ENCODE assay signal across 32 cellular contexts in genomic region chr1:231939118-231939517, GRCh38.
A peak's percentile ranks its signal among the peaks of the same experiment; 100 is the strongest.
DNase-seq lines count a peak whose midpoint lies in the region; ATAC-seq, FAIRE-seq and TF ChIP-seq lines count a peak whose summit lies in the region.
"Had no signal": no experiment of that assay in that cellular context is flagged by ENCODE, and none has a peak within 500 bp of the region (broad histone marks: within the 10 kb centered on the region; RNA-seq: fewer than 3 reads in every experiment).

No MANE protein-coding gene starts in this region.

- H3K9me2 ChIP-seq in OCI-LY7 (ENCODE audit: insufficient read depth, low read length) = no peaks in the 10 kb centered on the region

- H3K4me2 ChIP-seq in HepG2 (ENCODE audit: low read depth, low read length) (no peak overlapping the region), OCI-LY7 (ENCODE audit: low read length) (no peak overlapping the region)
- H3K4me2 ChIP-seq: A549, BLaER1 had no signal

- no peak for FAIRE-seq in HepG2 (lab: Jason Lieb, UNC)
- peak; percentile 74 for FAIRE-seq in D721Med (lab: Jason Lieb, UNC)
- FAIRE-seq: A204.1, A549 had no signal

- H3K36me3 ChIP-seq in HepG2 (replicated peaks in 1 of 2; ENCODE audit: control insufficient read depth in 1 of 2, insufficient read depth in 2 of 2, low read length in 2 of 2) (no peaks in the 10 kb centered on the region; a peak in 1 of 5 replicates), right lobe of liver (no peaks in the 10 kb centered on the region), HEK293 (ENCODE audit: control insufficient read depth in 2 of 2, insufficient read depth in 1 of 2, low read length in 2 of 2) (no peaks in the 10 kb centered on the region), tibial artery (no peaks in the 10 kb centered on the region), OCI-LY7 (ENCODE audit: insufficient read depth, low read length) (no peaks in the 10 kb centered on the region)
- H3K36me3 ChIP-seq: BE2C, BLaER1 had no signal

- H2AFZ ChIP-seq in HepG2 (ENCODE audit: low read length) (no peak overlapping the region), OCI-LY7 (ENCODE audit: low read length) (no peak overlapping the region)

- TF ChIP-seq CTCF in HepG2 (CRISPR knock-in tag; IDR thresholded peaks at IDR 0.05) (no peak), right lobe of liver (IDR thresholded peaks at IDR 0.05) (no peak), D721Med (IDR thresholded peaks at IDR 0.05; ENCODE audit: insufficient read depth, missing control alignments) (no peak), HEK293 (tag by site-specific recombination; IDR thresholded peaks at IDR 0.05) (no peak), tibial artery (IDR thresholded peaks at IDR 0.05) (no peak), OCI-LY7 (conservative IDR thresholded peaks at IDR 0.05; ENCODE audit: low read length) (no peak)

- TF ChIP-seq POLR2A in HepG2 (IDR thresholded peaks at IDR 0.05; ENCODE audit: insufficient read depth in 1 of 2, low read depth in 2 of 2, low read length in 2 of 2) (no peak), right lobe of liver (IDR thresholded peaks at IDR 0.05) (no peak)

- H3K4me1 ChIP-seq in HepG2 (ENCODE audit: insufficient read depth, low read length) (peaks cover 33% of the 10 kb centered on the region), right lobe of liver (no peaks in the 10 kb centered on the region), HEK293 (ENCODE audit: control insufficient read depth, insufficient read depth, low read length) (peaks cover 45% of the 10 kb centered on the region), tibial artery (no peaks in the 10 kb centered on the region), OCI-LY7 (ENCODE audit: insufficient read depth, low read length, poor library complexity, severe bottlenecking) (no peaks in the 10 kb centered on the region)
- H3K4me1 ChIP-seq: A549 had no signal

- no TSS peak for BruUV-seq in HepG2 (replicated peaks; lab: Mats Ljungman, UMichigan)
- no TSS peak for BruUV-seq in OCI-LY7 (replicated peaks; lab: Mats Ljungman, UMichigan)

- H4K20me1 ChIP-seq in HepG2 (ENCODE audit: insufficient read depth, low read length) (no peaks in the 10 kb centered on the region; the same call in 1 of the 2 replicates), OCI-LY7 (ENCODE audit: insufficient read depth, low read length) (no peaks in the 10 kb centered on the region)
- H4K20me1 ChIP-seq: BLaER1 had no signal

- CTCF ChIA-PET in HepG2 (lab: Yijun Ruan, JAX; ENCODE audit: low intra/inter-chr PET ratio, low total read pairs) = no interaction called here
- CTCF ChIA-PET in HEK293 (lab: Yijun Ruan, JAX) = interaction anchor here (0.6 to 1.1 kb wide), 2 partner anchors 13 to 35 kb away, joined by 3 to 5 read pairs; no protein-coding TSS in a partner anchor
- CTCF ChIA-PET in OCI-LY7 (lab: Charles Lee; ENCODE audit: unreplicated experiment) = no interaction called here

- H3K79me2 ChIP-seq in HepG2 (ENCODE audit: insufficient read depth, low read length) (no peaks in the 10 kb centered on the region), OCI-LY7 (ENCODE audit: insufficient read depth, low read depth, low read length) (no peaks in the 10 kb centered on the region)

- H3K27ac ChIP-seq in HepG2 (ENCODE audit: extremely low read length, insufficient read depth, low read length) (no peak overlapping the region), right lobe of liver (no peak overlapping the region), HEK293 (ENCODE audit: extremely low read depth, low read depth, low read length) (no peak overlapping the region), tibial artery (no peak overlapping the region), OCI-LY7 (ENCODE audit: low read depth, low read length, poor library complexity, severe bottlenecking) (no peak overlapping the region)
- H3K27ac ChIP-seq: 22Rv1, A549, BLaER1, C4-2B had no signal

- DNase-seq in HepG2 (ENCODE audit: low spot score) (no peak), right lobe of liver (no peak), D721Med (ENCODE audit: insufficient read length, low spot score) (no peak), tibial artery (no peak), OCI-LY7 (ENCODE audit: low spot score) (no peak)
- DNase-seq: 8988T; ACHN; AML-193; BE2C; C1 segment of cervical spinal cord; Caco-2; Calu3; CD4-positive, alpha-beta memory T cell; CD4-positive, alpha-beta T cell; CD4-positive, CD25-positive, alpha-beta regulatory T cell; CD8-positive, alpha-beta memory T cell; CD8-positive, alpha-beta T cell; COR-L47; DMS 273 treated with DMSO at 0.1 percent for 48 hours; DMS153; DMS53; DMS79; DMS79 treated with DMSO at 0.1 percent for 48 hours; DND-41; EL had no signal

- H3K4me3 ChIP-seq in HepG2 (replicated peaks in 1 of 3; ENCODE audit: insufficient read depth in 1 of 3, low read depth in 2 of 3, low read length in 3 of 3) (no peak overlapping the region), right lobe of liver (no peak overlapping the region), HEK293 (ENCODE audit: low read depth, low read length) (no peak overlapping the region), tibial artery (no peak overlapping the region), OCI-LY7 (ENCODE audit: low read depth, low read length, poor library complexity, severe bottlenecking) (no peak overlapping the region)
- H3K4me3 ChIP-seq: A549; BLaER1; BLaER1 treated with 17β-estradiol and CSF1 and Interleukin-3, amounts not matched to agents 10 nM and 100 nM had no signal

- intact Hi-C loops in HepG2 (cut with micrococcal nuclease; ENCODE audit: unreplicated experiment) = no loop called here
- intact Hi-C loops in right lobe of liver (cut with DNase I) = no loop called here
- intact Hi-C loops in tibial artery (cut with DNase I; ENCODE audit: low total_unique reads) = no loop called here
- intact Hi-C loops in OCI-LY7 (cut with micrococcal nuclease; ENCODE audit: unreplicated experiment) = no loop called here

- 85% methylated on average over 4 of the region's 4 CpGs for WGBS in HepG2 (ENCODE audit: low lambda C conversion rate)
- 60% methylated on average over 4 of the region's 4 CpGs for WGBS in right lobe of liver (ENCODE audit: insufficient coverage, low coverage, low lambda C conversion rate, missing lambda C conversion rate)

- H3K9me3 ChIP-seq in HepG2 (ENCODE audit: low read length) (no peaks in the 10 kb centered on the region), right lobe of liver (no peaks in the 10 kb centered on the region), HEK293 (ENCODE audit: control insufficient read depth, insufficient read depth, low read depth, low read length) (no peaks in the 10 kb centered on the region), tibial artery (no peaks in the 10 kb centered on the region), OCI-LY7 (ENCODE audit: low read length) (no peaks in the 10 kb centered on the region)
- H3K9me3 ChIP-seq: A549, BE2C, BLaER1, Caco-2 had no signal

- H3K27me3 ChIP-seq in HepG2 (ENCODE audit: control insufficient read depth in 1 of 2, insufficient read depth in 2 of 2, low read length in 2 of 2) (no peaks in the 10 kb centered on the region), right lobe of liver (no peaks in the 10 kb centered on the region), tibial artery (no peaks in the 10 kb centered on the region)
- H3K27me3 ChIP-seq: BE2C; BLaER1; BLaER1 treated with 17β-estradiol and CSF1 and Interleukin-3, amounts not matched to agents 10 nM and 100 nM had no signal

- ATAC-seq in HepG2 = no peak
- ATAC-seq in right lobe of liver = no peak
- ATAC-seq: A549; CD8-positive, alpha-beta T cell had no signal

- POLR2A ChIA-PET in HepG2 (lab: Yijun Ruan, JAX) (no interaction called here), HEK293 (lab: Yijun Ruan, JAX) (no interaction called here), OCI-LY7 (lab: Charles Lee) (interaction anchor here (1.2 kb wide), 1 partner anchor 16 kb away, joined by 3 read pairs; no protein-coding TSS in a partner anchor)

- in situ Hi-C loops in HepG2 (cut with HindIII; ENCODE audit: extremely low pct_ligation_motif_present, low pct_unique_long_range_greater_than_20kb) = no loop called here

- TF ChIP-seq EP300 in HepG2 (IDR thresholded peaks at IDR 0.05; ENCODE audit: low read depth in 2 of 2, low read length in 2 of 2) = no peak
- TF ChIP-seq EP300 in HepG2 (CRISPR knock-in tag; IDR thresholded peaks at IDR 0.05; ENCODE audit: borderline replicate concordance) = no peak

- no peak overlapping the region for H3K9ac ChIP-seq in HepG2 (ENCODE audit: insufficient read depth, low read depth, low read length)
- H3K9ac ChIP-seq: BLaER1; BLaER1 treated with 17β-estradiol and CSF1 and Interleukin-3, amounts not matched to agents 10 nM and 100 nM had no signal

- no peak for TF ChIP-seq RAD21 in HepG2 (CRISPR knock-in tag; IDR thresholded peaks at IDR 0.05)

TF ChIP-seq in HepG2, 621 proteins besides CTCF, POLR2A, EP300 and RAD21:
- no peak for TF ChIP-seq JUNB (CRISPR knock-in tag; IDR thresholded peaks at IDR 0.05; ENCODE audit: borderline replicate concordance)
- TF ChIP-seq ZNF3 (CRISPR knock-in tag; IDR thresholded peaks at IDR 0.05) = 0 out of 2 replicates have a peak, but pooled peaks have one; percentile 27

TF ChIP-seq in HEK293, 187 proteins besides CTCF, POLR2A, EP300 and RAD21:
- no peak for TF ChIP-seq SP2 (tag by site-specific recombination; IDR thresholded peaks at IDR 0.05)
- no peak for TF ChIP-seq ZNF510 (tag by site-specific recombination; IDR thresholded peaks at IDR 0.05; ENCODE audit: insufficient replicate concordance)
- peak; percentile 91 for TF ChIP-seq ZNF664 (tag by site-specific recombination; IDR thresholded peaks at IDR 0.05)
- TF ChIP-seq SALL2 (tag by site-specific recombination; IDR thresholded peaks at IDR 0.05; ENCODE audit: borderline replicate concordance) = no peak
- TF ChIP-seq ZBTB1 (tag by site-specific recombination; IDR thresholded peaks at IDR 0.05) = no peak
TF ChIP-seq in HEK293: peak in this region for 1.
